In genomic region chr14:21102472-21103164, GRCh38 we compare ENCODE assay signal across 9 cellular contexts. TPM values are rescaled to one million over a fixed set of nuclear protein-coding genes. Genes with fewer than 3 reads are reported as not detected.
A peak's percentile ranks its signal among the peaks of the same experiment; 100 is the strongest.
DNase-seq lines count a peak whose midpoint lies in the region; ATAC-seq and TF ChIP-seq lines count a peak whose summit lies in the region.
"Had no signal": no experiment of that assay in that cellular context is flagged by ENCODE, and none has a peak within 500 bp of the region (broad histone marks: within the 10 kb centered on the region; RNA-seq: fewer than 3 reads in every experiment).

No MANE protein-coding gene starts in this region.

- H3K27ac ChIP-seq in fibroblast of lung (ENCODE audit: insufficient read depth, low read length) (no peak overlapping the region), skin epidermis (peak overlapping the region in 12 of 21 experiments; percentile 97 to 100 (median 99))

- H3K79me2 ChIP-seq in fibroblast of lung (ENCODE audit: control insufficient read depth, insufficient read depth, low read length) = no peaks in the 10 kb centered on the region

- no peaks in the 10 kb centered on the region for H3K9me3 ChIP-seq in fibroblast of lung (ENCODE audit: control insufficient read depth, insufficient read depth, low read depth, low read length)
- H3K9me3 ChIP-seq: gastroesophageal sphincter had no signal

- H3K4me3 ChIP-seq in fibroblast of lung (replicated peaks in 1 of 4; ENCODE audit: control extremely low read depth in 1 of 4, insufficient read depth in 1 of 4, low read depth in 3 of 4, low read length in 4 of 4) (peak overlapping the region in 2 of 4 experiments; percentile 79 to 80), skin epidermis (peak overlapping the region in 4 of 7 experiments; percentile 63 to 75 (median 66))

- DNase-seq in NCI-H345 (lab: John Stamatoyannopoulos, UW) (peak; percentile 21), NCI-H345 treated with DMSO at 0.1 percent for 48 hours (lab: John Stamatoyannopoulos, UW; ENCODE audit: unreplicated experiment) (no peak), RKO (ENCODE audit: low spot score) (peak; percentile 50), fibroblast of lung (ENCODE audit: low read depth in 2 of 2) (no peak), kidney glomerular epithelial cell (lab: John Stamatoyannopoulos, UW) (no peak), HK-2 (ENCODE audit: unreplicated experiment) (no peak)

- no peaks in the 10 kb centered on the region for H3K27me3 ChIP-seq in fibroblast of lung (ENCODE audit: control insufficient read depth, insufficient read depth, low read length)
- H3K27me3 ChIP-seq: gastroesophageal sphincter had no signal

- H2AFZ ChIP-seq in fibroblast of lung (ENCODE audit: low read length) = peak overlapping the region; percentile 25

- peak overlapping the region; percentile 95 for H3K4me2 ChIP-seq in fibroblast of lung (ENCODE audit: extremely low read depth, insufficient read depth, low read length)

- H3K4me1 ChIP-seq in fibroblast of lung (ENCODE audit: control insufficient read depth, extremely low read depth, insufficient read depth, low read length) = peaks cover 17% of the 10 kb centered on the region

- no peaks in the 10 kb centered on the region for H3K36me3 ChIP-seq in fibroblast of lung (ENCODE audit: control insufficient read depth, insufficient read depth, low read length)
- H3K36me3 ChIP-seq: gastroesophageal sphincter had no signal

- no peak for TF ChIP-seq CTCF in fibroblast of lung (conservative IDR thresholded peaks at IDR 0.05 in 1 of 2, IDR thresholded peaks at IDR 0.05 in 1 of 2; ENCODE audit: low read depth in 1 of 2, low read length in 2 of 2)

- no peak for ATAC-seq in HG03432 (IDR thresholded peaks at IDR 0.05; ENCODE audit: unreplicated experiment)

- H4K20me1 ChIP-seq in fibroblast of lung (ENCODE audit: control insufficient read depth, extremely low read depth, insufficient read depth, low read length) = no peaks in the 10 kb centered on the region

- no peak overlapping the region for H3K9ac ChIP-seq in fibroblast of lung (ENCODE audit: insufficient read depth, low read length)

RNA-seq across cellular contexts. Expression of gene TMEM253, which starts 1.8 kb away (rescaled TPM):
- total RNA-seq in fibroblast of lung = not detected in 2 replicates
- 0.05 and 0.11 TPM in 2 replicates for polyA plus RNA-seq in fibroblast of lung
- 0.07 TPM in 1 of 2 replicates, not detected in the other for polyA plus RNA-seq in fibroblast of lung (2012)
- polyA minus RNA-seq in fibroblast of lung (ENCODE audit: low replicate concordance) = not detected in 2 replicates

RNA-seq across cellular contexts. Expression of gene ZNF219, which starts 4.2 kb away (rescaled TPM):
- 3.9 and 4.6 TPM in 2 replicates for total RNA-seq in fibroblast of lung
- 2.2 and 2.4 TPM in 2 replicates for polyA plus RNA-seq in fibroblast of lung
- 3.4 and 5.2 TPM in 2 replicates for polyA plus RNA-seq in fibroblast of lung (2012)
- polyA minus RNA-seq in fibroblast of lung (ENCODE audit: low replicate concordance) = 1.1 and 2.3 TPM in 2 replicates

RNA-seq across cellular contexts. Expression of gene ARHGEF40, which starts 32.5 kb away (rescaled TPM):
- 23.6 and 24.7 TPM in 2 replicates for total RNA-seq in fibroblast of lung
- 18.2 and 34.6 TPM in 2 replicates for polyA plus RNA-seq in fibroblast of lung
- polyA plus RNA-seq in fibroblast of lung (2012) = 16.0 and 24.4 TPM in 2 replicates
- 93.2 and 115 TPM in 2 replicates for polyA minus RNA-seq in fibroblast of lung (ENCODE audit: low replicate concordance)

RNA-seq across cellular contexts. Expression of gene RNASE8, which starts 45.0 kb away (rescaled TPM):
- total RNA-seq in fibroblast of lung = not detected in 2 replicates
- not detected in 2 replicates for polyA plus RNA-seq in fibroblast of lung
- not detected in 2 replicates for polyA plus RNA-seq in fibroblast of lung (2012)
- polyA minus RNA-seq in fibroblast of lung (ENCODE audit: low replicate concordance) = not detected in 2 replicates
- total RNA-seq: gastroesophageal sphincter had no signal

RNA-seq across cellular contexts. Expression of gene OR5AU1, which starts 53.2 kb away (rescaled TPM):
- not detected in 2 replicates for total RNA-seq in fibroblast of lung
- polyA plus RNA-seq in fibroblast of lung = not detected in 2 replicates
- polyA plus RNA-seq in fibroblast of lung (2012) = not detected in 2 replicates
- polyA minus RNA-seq in fibroblast of lung (ENCODE audit: low replicate concordance) = not detected in 2 replicates
- total RNA-seq: gastroesophageal sphincter had no signal

Comparison
In these comparisons a context has a peak if more than half of its experiments do, and no peak if none do; other contexts are left out.
1. DNase-seq: peak in NCI-H345 (single experiment) and RKO (single experiment); none in NCI-H345 treated with DMSO at 0.1 percent for 48 hours (single experiment), fibroblast of lung (0 of 2), kidney glomerular epithelial cell (single experiment) and HK-2 (single experiment).